ENCODE assay signal across 8 cellular contexts in genomic region chr7:150974468-150975391, GRCh38. TPM values are rescaled to one million over a fixed set of nuclear protein-coding genes. Genes with fewer than 3 reads are reported as not detected.
A peak's percentile ranks its signal among the peaks of the same experiment; 100 is the strongest.
DNase-seq lines count a peak whose midpoint lies in the region; ATAC-seq and TF ChIP-seq lines count a peak whose summit lies in the region.

No MANE protein-coding gene starts in this region.

- TF ChIP-seq EP300 in gastroesophageal sphincter (IDR thresholded peaks at IDR 0.05): no peak

- no peaks in the 10 kb centered on the region for H3K9me3 Mint-ChIP-seq in activated T-helper 17 cell treated with anti-CD3 and anti-CD28 coated beads, Interleukin-2, amount 50 U/mL, for 72 hours

- peaks cover 15% of the 10 kb centered on the region for H3K27me3 Mint-ChIP-seq in activated T-helper 17 cell treated with anti-CD3 and anti-CD28 coated beads, Interleukin-2, amount 50 U/mL, for 72 hours

- no peaks in the 10 kb centered on the region; the same call in 1 of the 2 replicates for H4K20me1 ChIP-seq in OCI-LY3 (ENCODE audit: insufficient read depth, low read length)

- WGBS in gastroesophageal sphincter (ENCODE audit: low coverage in 1 of 2), 2 donors: 0 to 50% methylated on average over 1 of the region's 89 CpGs

- DNase-seq in NCI-H82 (lab: John Stamatoyannopoulos, UW): peak; percentile 64
- no peak for DNase-seq in NCI-H82 treated with DMSO at 0.1 percent for 48 hours (lab: John Stamatoyannopoulos, UW; ENCODE audit: unreplicated experiment)
- peak; percentile 83 for DNase-seq in posterior vena cava (ENCODE audit: low spot score)
- no peak for DNase-seq in vagina (ENCODE audit: extremely low spot score in 2 of 2)

- H3K4me1 ChIP-seq in OCI-LY3 (ENCODE audit: low read length) (peaks cover 22% of the 10 kb centered on the region), gastroesophageal sphincter (peaks cover 0 to 97% (median 48%) of the 10 kb centered on the region in 3 donors), vagina (peaks cover 38% of the 10 kb centered on the region)

- H3K36me3 ChIP-seq in OCI-LY3 (replicated peaks; ENCODE audit: low read depth, low read length) (no peaks in the 10 kb centered on the region), gastroesophageal sphincter (no peaks in the 10 kb centered on the region), vagina (no peaks in the 10 kb centered on the region)

- peaks cover 15% of the 10 kb centered on the region for H3K4me1 Mint-ChIP-seq in activated T-helper 17 cell treated with anti-CD3 and anti-CD28 coated beads, Interleukin-2, amount 50 U/mL, for 72 hours

- H3K9me3 ChIP-seq in OCI-LY3 (ENCODE audit: insufficient read depth, low read length): no peaks in the 10 kb centered on the region
- H3K9me3 ChIP-seq in gastroesophageal sphincter: no peaks in the 10 kb centered on the region
- H3K9me3 ChIP-seq in vagina: no peaks in the 10 kb centered on the region

- peak; percentile 33 for ATAC-seq in HG03108 (IDR thresholded peaks at IDR 0.05; ENCODE audit: unreplicated experiment)
- peak; percentile 84 for ATAC-seq in activated T-helper 17 cell treated with anti-CD3 and anti-CD28 coated beads, Interleukin-2, amount 50 U/mL, for 72 hours (replicated peaks)
- ATAC-seq in gastroesophageal sphincter: no peak

- no peak overlapping the region for H3K27ac Mint-ChIP-seq in activated T-helper 17 cell treated with anti-CD3 and anti-CD28 coated beads, Interleukin-2, amount 50 U/mL, for 72 hours

- peak overlapping the region; percentile 84 for H3K4me3 ChIP-seq in OCI-LY3 (ENCODE audit: low read length)
- peak overlapping the region; percentile 11 to 70 for H3K4me3 ChIP-seq in gastroesophageal sphincter
- peak overlapping the region; percentile 36 to 52 for H3K4me3 ChIP-seq in vagina

- H2AFZ ChIP-seq in OCI-LY3 (ENCODE audit: low read depth, low read length): peak overlapping the region; percentile 41; the same call in 1 of the 2 replicates

- H3K27me3 ChIP-seq in OCI-LY3 (ENCODE audit: low read depth, low read length): peaks cover 4% of the 10 kb centered on the region
- H3K27me3 ChIP-seq in gastroesophageal sphincter: peaks cover 38% of the 10 kb centered on the region
- H3K27me3 ChIP-seq in vagina: peaks cover 3% of the 10 kb centered on the region

- no peaks in the 10 kb centered on the region for H3K36me3 Mint-ChIP-seq in activated T-helper 17 cell treated with anti-CD3 and anti-CD28 coated beads, Interleukin-2, amount 50 U/mL, for 72 hours (ENCODE audit: low read depth)

- peak overlapping the region; percentile 30 for H3K27ac ChIP-seq in OCI-LY3 (ENCODE audit: low read length)
- H3K27ac ChIP-seq in gastroesophageal sphincter: peak overlapping the region; percentile 44 to 89 (median 86)
- no peak overlapping the region for H3K27ac ChIP-seq in vagina

- TF ChIP-seq POLR2A in gastroesophageal sphincter (IDR thresholded peaks at IDR 0.05): peak in 1 of 2 donors; percentile 41
- no peak for TF ChIP-seq POLR2A in vagina (IDR thresholded peaks at IDR 0.05)

- H3K4me3 Mint-ChIP-seq in activated T-helper 17 cell treated with anti-CD3 and anti-CD28 coated beads, Interleukin-2, amount 50 U/mL, for 72 hours: peak overlapping the region; percentile 77

- H3K79me2 ChIP-seq in OCI-LY3 (ENCODE audit: low read length): peaks cover 4% of the 10 kb centered on the region; the same call in 1 of the 2 replicates

- peak; percentile 29 for TF ChIP-seq CTCF in OCI-LY3 (IDR thresholded peaks at IDR 0.05; ENCODE audit: low read depth, low read length)
- peak in 3 of 4 experiments; percentile 23 to 55 (median 39) for TF ChIP-seq CTCF in gastroesophageal sphincter (IDR thresholded peaks at IDR 0.05)
- no peak for TF ChIP-seq CTCF in vagina (IDR thresholded peaks at IDR 0.05)

- peak overlapping the region; percentile 98 for H3K4me2 ChIP-seq in OCI-LY3 (ENCODE audit: low read length)

- intact Hi-C loops in posterior vena cava (cut with DNase I): no loop called here
- intact Hi-C loops in vagina (cut with DNase I): no loop called here

- peak overlapping the region; percentile 73 for H3K9ac ChIP-seq in OCI-LY3 (ENCODE audit: low read length)

RNA-seq across cellular contexts. Expression of gene KCNH2, which starts 3.4 kb away (rescaled TPM):
- total RNA-seq in activated T-helper 17 cell treated with anti-CD3 and anti-CD28 coated beads, Interleukin-2, amount 50 U/mL, for 72 hours: under 1 TPM; 0.32 to 0.77 TPM
- total RNA-seq in gastroesophageal sphincter (10 to 100 TPM; 26.6 to 63.8 (median 36.3) TPM), posterior vena cava (10 to 100 TPM; 27.3 to 37.3 TPM), vagina (6.4 TPM)

RNA-seq across cellular contexts. Expression of gene NOS3, which starts 16.1 kb away (rescaled TPM):
- total RNA-seq in activated T-helper 17 cell treated with anti-CD3 and anti-CD28 coated beads, Interleukin-2, amount 50 U/mL, for 72 hours: 10 to 100 TPM in 1 of 2 donors, 1 to 10 TPM in 1; 8.0 to 12.1 TPM
- total RNA-seq in gastroesophageal sphincter: 10 to 100 TPM in 2 of 4 donors, 1 to 10 TPM in 2; 6.8 to 29.4 (median 13.5) TPM
- total RNA-seq in posterior vena cava: 10 to 100 TPM; 27.9 to 71.8 TPM
- 22.8 TPM for total RNA-seq in vagina

RNA-seq across cellular contexts. Expression of gene ATG9B, which starts 49.6 kb away (rescaled TPM):
- 10 to 100 TPM in 1 of 2 donors, 1 to 10 TPM in 1; 2.9 to 18.2 TPM for total RNA-seq in activated T-helper 17 cell treated with anti-CD3 and anti-CD28 coated beads, Interleukin-2, amount 50 U/mL, for 72 hours
- total RNA-seq in gastroesophageal sphincter (under 1 TPM in 2 of 4 donors, not detected in 2; 0.15 to 0.31 TPM), posterior vena cava (not detected), vagina (34.1 TPM)

RNA-seq across cellular contexts. Expression of gene ABCB8, which starts 53.5 kb away (rescaled TPM):
- 10 to 100 TPM; 36.4 to 52.0 TPM for total RNA-seq in activated T-helper 17 cell treated with anti-CD3 and anti-CD28 coated beads, Interleukin-2, amount 50 U/mL, for 72 hours
- total RNA-seq in gastroesophageal sphincter (10 to 100 TPM; 13.2 to 33.0 (median 18.8) TPM), posterior vena cava (10 to 100 TPM; 19.2 to 24.5 TPM), vagina (38.3 TPM)

Comparison
In these comparisons a context has a peak if more than half of its experiments do, and no peak if none do; other contexts are left out.
1. DNase-seq: peak in NCI-H82 (single experiment) and posterior vena cava (single experiment); none in NCI-H82 treated with DMSO at 0.1 percent for 48 hours (single experiment) and vagina (0 of 2).
2. CTCF ChIP-seq: peak in OCI-LY3 (single experiment) and gastroesophageal sphincter (3 of 4); none in vagina (0 of 3).
3. Peak in every context shown above with its lines, with median percentiles within 50 percentile points of each other: H3K4me3 ChIP-seq.